ENCODE assay signal across 1 cellular context in the genomic region with DNA sequence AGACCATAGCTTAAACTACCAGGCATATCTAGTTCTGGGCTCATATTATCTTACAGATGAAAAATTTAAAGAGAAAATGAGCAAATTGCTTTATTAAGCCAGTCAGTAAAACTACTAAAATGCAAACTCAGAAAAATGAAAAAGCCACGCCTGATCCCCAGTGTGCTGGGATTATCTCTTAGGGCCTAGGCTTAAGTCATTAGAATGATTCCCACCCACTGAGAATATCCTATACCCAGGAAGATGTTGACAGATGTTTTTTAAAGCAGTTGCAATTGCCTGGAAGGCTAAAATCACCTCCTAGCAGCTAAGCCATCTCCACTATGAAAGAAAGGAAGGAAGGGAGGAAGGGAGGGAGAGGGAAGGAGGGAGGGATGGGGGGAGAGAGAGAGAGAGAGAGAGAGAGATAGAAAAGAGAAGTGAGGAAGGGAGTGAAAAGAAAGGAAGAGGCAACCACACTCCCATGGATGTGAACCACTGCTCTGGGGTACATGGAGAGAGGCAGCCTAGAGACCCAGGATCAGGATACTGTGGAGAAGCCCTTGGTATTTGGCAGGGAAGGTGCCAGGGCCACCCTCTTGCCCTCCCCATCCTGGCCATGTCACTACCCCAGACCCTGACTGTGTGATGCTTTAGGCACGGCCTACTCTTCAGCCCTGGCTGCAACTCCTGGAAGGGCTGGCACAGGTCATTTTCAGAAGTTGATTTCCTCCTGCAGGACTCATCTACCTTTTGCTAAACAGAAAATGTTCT.
TF ChIP-seq lines count a peak whose summit lies in the region.

No MANE protein-coding gene starts in this region.

TF ChIP-seq in H1, 55 proteins besides CTCF, POLR2A, EP300 and RAD21:
- no peak for TF ChIP-seq CTBP2 (IDR thresholded peaks at IDR 0.05; ENCODE audit: borderline replicate concordance, insufficient read depth, insufficient read length, low read length)
